21 cellular contexts compared by ENCODE assay signal in genomic region chr9:106486685-106487084, GRCh38.
"Had no signal": no experiment of that assay in that cellular context is flagged by ENCODE, and none has a peak within 500 bp of the region (broad histone marks: within the 10 kb centered on the region; RNA-seq: fewer than 3 reads in every experiment).

No MANE protein-coding gene starts in this region.

- FAIRE-seq: colon, islet of Langerhans had no signal

- DNase-seq: effector CD4-positive, alpha-beta T cell; glutamatergic neuron; heart right ventricle; kidney glomerular epithelial cell; left ventricle myocardium superior; lower lobe of right lung; stimulated activated CD4-positive, alpha-beta T cell treated with anti-CD3 and anti-CD28 coated beads, Interleukin-12 subunit alpha, Interleukin-12 subunit beta, amount 100 ng/mL, for 4 hours; stimulated activated CD4-positive, alpha-beta T cell treated with anti-CD3 and anti-CD28 coated beads, Interleukin-1b, Interleukin-23, amount 100 ng/mL, for 48 hours; stimulated activated CD4-positive, alpha-beta T cell treated with anti-CD3 and anti-CD28 coated beads, Interleukin-4, amount 100 ng/mL, for 1 hour; stimulated activated CD8-positive, alpha-beta memory T cell treated with anti-CD3 and anti-CD28 coated beads, Interleukin-4, amount 100 ng/mL, for 48 hours; stimulated activated naive CD4-positive, alpha-beta T cell; stimulated activated naive CD8-positive, alpha-beta T cell treated with anti-CD3 and anti-CD28 coated beads, Interleukin-15, amount 100 ng/mL, for 72 hours; thyroid gland had no signal

- H3K4me3 ChIP-seq: dorsolateral prefrontal cortex, gastroesophageal sphincter, heart right ventricle, lower lobe of right lung, right atrium auricular region, smooth muscle cell, thyroid gland, vagina had no signal

- H3K27me3 ChIP-seq: gastroesophageal sphincter, heart right ventricle, right atrium auricular region, thyroid gland, vagina had no signal

- H3K79me2 ChIP-seq: parathyroid adenoma had no signal

- H2AFZ ChIP-seq: parathyroid adenoma had no signal

- H3K4me1 ChIP-seq: gastroesophageal sphincter, lower lobe of right lung, parathyroid adenoma, thyroid gland, vagina had no signal

- H3K9me3 ChIP-seq: gastroesophageal sphincter, heart right ventricle, lower lobe of right lung, right atrium auricular region, thyroid gland, vagina had no signal

- H3K27ac ChIP-seq: gastroesophageal sphincter, heart right ventricle, lower lobe of right lung, parathyroid adenoma, right atrium auricular region, thyroid gland, vagina had no signal

- H3K9ac ChIP-seq: parathyroid adenoma had no signal

- H3K4me2 ChIP-seq: smooth muscle cell had no signal

- H3K36me3 ChIP-seq: gastroesophageal sphincter, heart right ventricle, lower lobe of right lung, right atrium auricular region, thyroid gland, vagina had no signal
